1 cellular context compared by ENCODE assay signal in the genomic region with DNA sequence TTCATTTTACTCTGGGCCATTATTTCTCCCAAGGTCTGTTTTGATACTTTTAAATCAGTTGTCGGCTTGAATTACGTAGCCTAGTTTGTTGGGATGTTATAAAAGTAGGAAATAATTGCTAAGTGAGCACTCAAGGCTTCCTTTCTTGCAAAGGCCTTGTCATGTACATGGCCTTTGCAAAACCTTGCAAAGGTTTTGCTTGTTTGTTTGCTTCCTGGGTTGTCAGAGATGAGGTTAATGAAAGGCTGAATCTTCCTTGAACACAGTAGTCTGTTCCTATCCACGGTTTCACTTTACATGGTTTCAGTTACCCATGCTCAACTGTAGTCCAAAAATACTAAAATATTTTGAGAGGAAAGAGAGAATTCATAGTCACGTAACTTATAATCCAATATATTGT.
TF ChIP-seq lines count a peak whose summit lies in the region.

No MANE protein-coding gene starts in this region.

TF ChIP-seq in K562, 482 proteins besides CTCF, POLR2A, EP300 and RAD21 (continued from another document):
- TF ChIP-seq, protein P1, sequence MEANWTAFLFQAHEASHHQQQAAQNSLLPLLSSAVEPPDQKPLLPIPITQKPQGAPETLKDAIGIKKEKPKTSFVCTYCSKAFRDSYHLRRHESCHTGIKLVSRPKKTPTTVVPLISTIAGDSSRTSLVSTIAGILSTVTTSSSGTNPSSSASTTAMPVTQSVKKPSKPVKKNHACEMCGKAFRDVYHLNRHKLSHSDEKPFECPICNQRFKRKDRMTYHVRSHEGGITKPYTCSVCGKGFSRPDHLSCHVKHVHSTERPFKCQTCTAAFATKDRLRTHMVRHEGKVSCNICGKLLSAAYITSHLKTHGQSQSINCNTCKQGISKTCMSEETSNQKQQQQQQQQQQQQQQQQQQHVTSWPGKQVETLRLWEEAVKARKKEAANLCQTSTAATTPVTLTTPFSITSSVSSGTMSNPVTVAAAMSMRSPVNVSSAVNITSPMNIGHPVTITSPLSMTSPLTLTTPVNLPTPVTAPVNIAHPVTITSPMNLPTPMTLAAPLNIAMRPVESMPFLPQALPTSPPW (CRISPR knock-in tag; IDR thresholded peaks at IDR 0.05) = 0 out of 2 replicates have a peak, but pooled peaks have one; percentile 27
- TF ChIP-seq IRF2 (CRISPR knock-in tag; IDR thresholded peaks at IDR 0.05) (no peak), SMAD3 (CRISPR knock-in tag; conservative IDR thresholded peaks at IDR 0.05) (peak; percentile 35; the same call in 1 of the 2 replicates), NR2C2 (CRISPR knock-in tag; IDR thresholded peaks at IDR 0.05) (no peak), NR2C2 (tag; IDR thresholded peaks at IDR 0.05) (peak; percentile 31; the same call in 1 of the 2 replicates), NR2C1 (IDR thresholded peaks at IDR 0.05) (no peak), NR2C1 (tag; IDR thresholded peaks at IDR 0.05) (0 out of 2 replicates have a peak, but pooled peaks have one; percentile 18), ZNF224 (CRISPR knock-in tag; IDR thresholded peaks at IDR 0.05) (no peak), KDM5B (IDR thresholded peaks at IDR 0.05; ENCODE audit: insufficient replicate concordance, low read depth, low read length) (no peak), MTA2 (IDR thresholded peaks at IDR 0.05; ENCODE audit: low read depth) (no peak), RCOR1 (IDR thresholded peaks at IDR 0.05; ENCODE audit: borderline replicate concordance in 1 of 2, low read depth in 2 of 2, low read length in 2 of 2) (no peak), CREBBP (IDR thresholded peaks at IDR 0.05; ENCODE audit: low read depth, low read length) (no peak), NCOA4 (IDR thresholded peaks at IDR 0.05; ENCODE audit: partially characterized antibody) (no peak), DIDO1 (tag; IDR thresholded peaks at IDR 0.05; ENCODE audit: low read depth) (no peak), PHB (CRISPR knock-in tag; IDR thresholded peaks at IDR 0.05) (no peak), ZNF766 (CRISPR knock-in tag; conservative IDR thresholded peaks at IDR 0.05) (peak; percentile 26; the same call in 1 of the 2 replicates), ELF2 (CRISPR knock-in tag; IDR thresholded peaks at IDR 0.05) (0 out of 2 replicates have a peak, but pooled peaks have one; percentile 11), NFRKB (IDR thresholded peaks at IDR 0.05; ENCODE audit: low read depth) (0 out of 2 replicates have a peak, but pooled peaks have one; percentile 1), RFX5 (IDR thresholded peaks at IDR 0.05; ENCODE audit: low read depth, low read length) (no peak), BACH1 (tag; IDR thresholded peaks at IDR 0.05) (0 out of 2 replicates have a peak, but pooled peaks have one; percentile 12)
- TF ChIP-seq, protein P2, sequence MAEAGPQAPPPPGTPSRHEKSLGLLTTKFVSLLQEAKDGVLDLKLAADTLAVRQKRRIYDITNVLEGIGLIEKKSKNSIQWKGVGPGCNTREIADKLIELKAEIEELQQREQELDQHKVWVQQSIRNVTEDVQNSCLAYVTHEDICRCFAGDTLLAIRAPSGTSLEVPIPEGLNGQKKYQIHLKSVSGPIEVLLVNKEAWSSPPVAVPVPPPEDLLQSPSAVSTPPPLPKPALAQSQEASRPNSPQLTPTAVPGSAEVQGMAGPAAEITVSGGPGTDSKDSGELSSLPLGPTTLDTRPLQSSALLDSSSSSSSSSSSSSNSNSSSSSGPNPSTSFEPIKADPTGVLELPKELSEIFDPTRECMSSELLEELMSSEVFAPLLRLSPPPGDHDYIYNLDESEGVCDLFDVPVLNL (CRISPR knock-in tag; IDR thresholded peaks at IDR 0.05; ENCODE audit: low read depth) = no peak
- TF ChIP-seq, protein P3, sequence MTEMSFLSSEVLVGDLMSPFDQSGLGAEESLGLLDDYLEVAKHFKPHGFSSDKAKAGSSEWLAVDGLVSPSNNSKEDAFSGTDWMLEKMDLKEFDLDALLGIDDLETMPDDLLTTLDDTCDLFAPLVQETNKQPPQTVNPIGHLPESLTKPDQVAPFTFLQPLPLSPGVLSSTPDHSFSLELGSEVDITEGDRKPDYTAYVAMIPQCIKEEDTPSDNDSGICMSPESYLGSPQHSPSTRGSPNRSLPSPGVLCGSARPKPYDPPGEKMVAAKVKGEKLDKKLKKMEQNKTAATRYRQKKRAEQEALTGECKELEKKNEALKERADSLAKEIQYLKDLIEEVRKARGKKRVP (CRISPR knock-in tag; IDR thresholded peaks at IDR 0.05) = 0 out of 2 replicates have a peak, but pooled peaks have one; percentile 18
- TF ChIP-seq, protein P4, sequence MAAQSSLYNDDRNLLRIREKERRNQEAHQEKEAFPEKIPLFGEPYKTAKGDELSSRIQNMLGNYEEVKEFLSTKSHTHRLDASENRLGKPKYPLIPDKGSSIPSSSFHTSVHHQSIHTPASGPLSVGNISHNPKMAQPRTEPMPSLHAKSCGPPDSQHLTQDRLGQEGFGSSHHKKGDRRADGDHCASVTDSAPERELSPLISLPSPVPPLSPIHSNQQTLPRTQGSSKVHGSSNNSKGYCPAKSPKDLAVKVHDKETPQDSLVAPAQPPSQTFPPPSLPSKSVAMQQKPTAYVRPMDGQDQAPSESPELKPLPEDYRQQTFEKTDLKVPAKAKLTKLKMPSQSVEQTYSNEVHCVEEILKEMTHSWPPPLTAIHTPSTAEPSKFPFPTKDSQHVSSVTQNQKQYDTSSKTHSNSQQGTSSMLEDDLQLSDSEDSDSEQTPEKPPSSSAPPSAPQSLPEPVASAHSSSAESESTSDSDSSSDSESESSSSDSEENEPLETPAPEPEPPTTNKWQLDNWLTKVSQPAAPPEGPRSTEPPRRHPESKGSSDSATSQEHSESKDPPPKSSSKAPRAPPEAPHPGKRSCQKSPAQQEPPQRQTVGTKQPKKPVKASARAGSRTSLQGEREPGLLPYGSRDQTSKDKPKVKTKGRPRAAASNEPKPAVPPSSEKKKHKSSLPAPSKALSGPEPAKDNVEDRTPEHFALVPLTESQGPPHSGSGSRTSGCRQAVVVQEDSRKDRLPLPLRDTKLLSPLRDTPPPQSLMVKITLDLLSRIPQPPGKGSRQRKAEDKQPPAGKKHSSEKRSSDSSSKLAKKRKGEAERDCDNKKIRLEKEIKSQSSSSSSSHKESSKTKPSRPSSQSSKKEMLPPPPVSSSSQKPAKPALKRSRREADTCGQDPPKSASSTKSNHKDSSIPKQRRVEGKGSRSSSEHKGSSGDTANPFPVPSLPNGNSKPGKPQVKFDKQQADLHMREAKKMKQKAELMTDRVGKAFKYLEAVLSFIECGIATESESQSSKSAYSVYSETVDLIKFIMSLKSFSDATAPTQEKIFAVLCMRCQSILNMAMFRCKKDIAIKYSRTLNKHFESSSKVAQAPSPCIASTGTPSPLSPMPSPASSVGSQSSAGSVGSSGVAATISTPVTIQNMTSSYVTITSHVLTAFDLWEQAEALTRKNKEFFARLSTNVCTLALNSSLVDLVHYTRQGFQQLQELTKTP (IDR thresholded peaks at IDR 0.05; ENCODE audit: low read depth in 1 of 2, partially characterized antibody in 2 of 2) = peak; percentile 27 to 32
- TF ChIP-seq, protein P5, sequence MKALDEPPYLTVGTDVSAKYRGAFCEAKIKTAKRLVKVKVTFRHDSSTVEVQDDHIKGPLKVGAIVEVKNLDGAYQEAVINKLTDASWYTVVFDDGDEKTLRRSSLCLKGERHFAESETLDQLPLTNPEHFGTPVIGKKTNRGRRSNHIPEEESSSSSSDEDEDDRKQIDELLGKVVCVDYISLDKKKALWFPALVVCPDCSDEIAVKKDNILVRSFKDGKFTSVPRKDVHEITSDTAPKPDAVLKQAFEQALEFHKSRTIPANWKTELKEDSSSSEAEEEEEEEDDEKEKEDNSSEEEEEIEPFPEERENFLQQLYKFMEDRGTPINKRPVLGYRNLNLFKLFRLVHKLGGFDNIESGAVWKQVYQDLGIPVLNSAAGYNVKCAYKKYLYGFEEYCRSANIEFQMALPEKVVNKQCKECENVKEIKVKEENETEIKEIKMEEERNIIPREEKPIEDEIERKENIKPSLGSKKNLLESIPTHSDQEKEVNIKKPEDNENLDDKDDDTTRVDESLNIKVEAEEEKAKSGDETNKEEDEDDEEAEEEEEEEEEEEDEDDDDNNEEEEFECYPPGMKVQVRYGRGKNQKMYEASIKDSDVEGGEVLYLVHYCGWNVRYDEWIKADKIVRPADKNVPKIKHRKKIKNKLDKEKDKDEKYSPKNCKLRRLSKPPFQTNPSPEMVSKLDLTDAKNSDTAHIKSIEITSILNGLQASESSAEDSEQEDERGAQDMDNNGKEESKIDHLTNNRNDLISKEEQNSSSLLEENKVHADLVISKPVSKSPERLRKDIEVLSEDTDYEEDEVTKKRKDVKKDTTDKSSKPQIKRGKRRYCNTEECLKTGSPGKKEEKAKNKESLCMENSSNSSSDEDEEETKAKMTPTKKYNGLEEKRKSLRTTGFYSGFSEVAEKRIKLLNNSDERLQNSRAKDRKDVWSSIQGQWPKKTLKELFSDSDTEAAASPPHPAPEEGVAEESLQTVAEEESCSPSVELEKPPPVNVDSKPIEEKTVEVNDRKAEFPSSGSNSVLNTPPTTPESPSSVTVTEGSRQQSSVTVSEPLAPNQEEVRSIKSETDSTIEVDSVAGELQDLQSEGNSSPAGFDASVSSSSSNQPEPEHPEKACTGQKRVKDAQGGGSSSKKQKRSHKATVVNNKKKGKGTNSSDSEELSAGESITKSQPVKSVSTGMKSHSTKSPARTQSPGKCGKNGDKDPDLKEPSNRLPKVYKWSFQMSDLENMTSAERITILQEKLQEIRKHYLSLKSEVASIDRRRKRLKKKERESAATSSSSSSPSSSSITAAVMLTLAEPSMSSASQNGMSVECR (CRISPR knock-in tag; IDR thresholded peaks at IDR 0.05) = no peak
TF ChIP-seq in K562: peak in this region for 15.
